In the genomic region with DNA sequence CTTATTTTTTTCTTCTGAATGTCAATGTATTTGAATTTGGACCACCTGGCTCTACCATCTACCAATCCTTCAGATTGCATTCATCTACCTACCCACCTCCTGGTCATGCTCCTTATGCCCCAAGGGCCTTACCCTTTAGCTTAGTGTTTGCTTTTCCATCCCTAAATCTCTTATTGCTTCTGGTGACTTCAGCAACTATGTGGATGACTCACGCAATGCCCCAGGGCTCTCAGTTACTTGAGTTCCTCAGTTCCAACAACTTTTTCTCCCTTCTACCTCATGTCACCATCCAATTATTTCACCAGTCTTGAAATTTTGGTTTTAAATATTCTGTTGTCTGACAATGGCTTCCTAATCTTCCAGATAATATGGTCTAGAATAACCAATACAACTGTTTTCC, we compare ENCODE assay signal across 21 cellular contexts.
DNase-seq lines count a peak whose midpoint lies in the region; ATAC-seq and TF ChIP-seq lines count a peak whose summit lies in the region.
"Had no signal": no experiment of that assay in that cellular context is flagged by ENCODE, and none has a peak within 500 bp of the region (broad histone marks: within the 10 kb centered on the region; RNA-seq: fewer than 3 reads in every experiment).

No MANE protein-coding gene starts in this region.

- no peak overlapping the region for H3K4me3 ChIP-seq in mammary epithelial cell (replicated peaks in 1 of 3; ENCODE audit: insufficient read depth in 1 of 3, low read depth in 2 of 3, low read length in 3 of 3)
- H3K4me3 ChIP-seq: mucosa of descending colon, neural progenitor cell, tibial nerve had no signal

- ATAC-seq in activated CD4-positive, CD25-positive, alpha-beta regulatory T cell treated with anti-CD3 and anti-CD28 coated beads, Interleukin-2, amount 50 U/mL, for 24 hours, result no peak
- ATAC-seq: left colon; mucosa of descending colon; stimulated activated effector memory CD8-positive, alpha-beta T cell treated with anti-CD3 and anti-CD28 coated beads, Interleukin-12 subunit alpha, Interleukin-12 subunit beta, amount 100 ng/mL, for 72 hours had no signal

- no peaks in the 10 kb centered on the region for H3K36me3 ChIP-seq in mammary epithelial cell (ENCODE audit: insufficient read depth, low read length)
- H3K36me3 ChIP-seq: neural progenitor cell, tibial nerve had no signal

- no peak overlapping the region for H3K27ac ChIP-seq in mammary epithelial cell (ENCODE audit: insufficient read depth, low read depth, low read length)
- H3K27ac ChIP-seq: neural progenitor cell, tibial nerve had no signal

- no peaks in the 10 kb centered on the region for H3K27me3 ChIP-seq in mammary epithelial cell (ENCODE audit: insufficient read depth, low read length)
- H3K27me3 ChIP-seq: neural progenitor cell had no signal

- H4K20me1 ChIP-seq in mammary epithelial cell (ENCODE audit: insufficient read depth, low read length), result no peaks in the 10 kb centered on the region

- no peak overlapping the region for H3K9ac ChIP-seq in mammary epithelial cell (ENCODE audit: insufficient read depth, low read length)
- H3K9ac ChIP-seq: neural progenitor cell had no signal

- TF ChIP-seq CTCF in mammary epithelial cell (conservative IDR thresholded peaks at IDR 0.05 in 1 of 2, IDR thresholded peaks at IDR 0.05 in 1 of 2; ENCODE audit: extremely low read depth in 1 of 2, insufficient read depth in 1 of 2, low read depth in 1 of 2, low read length in 2 of 2), result no peak

- in situ Hi-C loops in mammary epithelial cell (cut with MboI; ENCODE audit: low sequenced_read_pairs in 2 of 2), result no loop called here

- H3K4me1 ChIP-seq in mammary epithelial cell (ENCODE audit: insufficient read depth, low read length), result peaks cover 13% of the 10 kb centered on the region
- H3K4me1 ChIP-seq: neural progenitor cell, tibial nerve had no signal

- no TSS peak for BruUV-seq in mammary epithelial cell (replicated peaks; lab: Mats Ljungman, UMichigan)

- peak; percentile 87 for DNase-seq in EH (ENCODE audit: low read depth)
- DNase-seq in NCI-H226, result peak; percentile 36
- peak; percentile 60 for DNase-seq in mammary epithelial cell
- peak; percentile 65 for DNase-seq in kidney tubule cell (ENCODE audit: low spot score)
- no peak for DNase-seq in activated CD4-positive, alpha-beta T cell treated with anti-CD3 and anti-CD28 coated beads for 1 hour
- no peak for DNase-seq in occipital lobe (lab: John Stamatoyannopoulos, UW)
- DNase-seq in NCI-H128 (lab: John Stamatoyannopoulos, UW; ENCODE audit: unreplicated experiment), result no peak
- DNase-seq: activated CD4-positive, CD25-positive, alpha-beta regulatory T cell; activated naive CD8-positive, alpha-beta T cell treated with anti-CD3 and anti-CD28 coated beads, Interleukin-2, amount 10 ng/mL, durations not matched to agents 7 days and 5 days; activated T-cell treated with anti-CD3 and anti-CD28 coated beads, Interleukin-2, amount 50 U/mL, for 48 hours; CD4-positive, alpha-beta memory T cell; DMS53; effector CD8-positive, alpha-beta T cell; left colon; mucosa of descending colon; NCI-H187; NCI-H446 treated with DMSO at 0.1 percent for 48 hours had no signal

- 86% methylated on average over 1 of the region's 1 CpG for WGBS in mammary epithelial cell (ENCODE audit: low coverage, missing lambda C conversion rate)

- no peak overlapping the region for H2AFZ ChIP-seq in mammary epithelial cell (ENCODE audit: low read depth, low read length)
- H2AFZ ChIP-seq: neural progenitor cell had no signal

- dilution Hi-C loops in mammary epithelial cell (cut with HindIII; ENCODE audit: low sequenced_read_pairs), result no loop called here

- intact Hi-C loops in mammary epithelial cell (cut with micrococcal nuclease), result no loop called here

- CTCF ChIA-PET in mammary epithelial cell (lab: Charles Lee; ENCODE audit: low non-redundant PET), result no interaction called here

- H3K4me2 ChIP-seq in mammary epithelial cell (ENCODE audit: insufficient read depth, low read depth, low read length), result no peak overlapping the region
- H3K4me2 ChIP-seq: neural progenitor cell had no signal

- no peaks in the 10 kb centered on the region for H3K9me3 ChIP-seq in mammary epithelial cell (replicated peaks; ENCODE audit: insufficient read depth, low read length)
- H3K9me3 ChIP-seq: mucosa of descending colon, tibial nerve had no signal

- no peaks in the 10 kb centered on the region for H3K79me2 ChIP-seq in mammary epithelial cell (ENCODE audit: insufficient read depth, low read length)

Comparison
In these comparisons a context has a peak if more than half of its experiments do, and no peak if none do; other contexts are left out.
1. DNase-seq: peak in EH (single experiment), NCI-H226 (single experiment), mammary epithelial cell (single experiment) and kidney tubule cell (single experiment); none in activated CD4-positive, alpha-beta T cell treated with anti-CD3 and anti-CD28 coated beads for 1 hour (single experiment), occipital lobe (single experiment) and NCI-H128 (single experiment).